ENCODE assay signal across 2 cellular contexts in the genomic region with DNA sequence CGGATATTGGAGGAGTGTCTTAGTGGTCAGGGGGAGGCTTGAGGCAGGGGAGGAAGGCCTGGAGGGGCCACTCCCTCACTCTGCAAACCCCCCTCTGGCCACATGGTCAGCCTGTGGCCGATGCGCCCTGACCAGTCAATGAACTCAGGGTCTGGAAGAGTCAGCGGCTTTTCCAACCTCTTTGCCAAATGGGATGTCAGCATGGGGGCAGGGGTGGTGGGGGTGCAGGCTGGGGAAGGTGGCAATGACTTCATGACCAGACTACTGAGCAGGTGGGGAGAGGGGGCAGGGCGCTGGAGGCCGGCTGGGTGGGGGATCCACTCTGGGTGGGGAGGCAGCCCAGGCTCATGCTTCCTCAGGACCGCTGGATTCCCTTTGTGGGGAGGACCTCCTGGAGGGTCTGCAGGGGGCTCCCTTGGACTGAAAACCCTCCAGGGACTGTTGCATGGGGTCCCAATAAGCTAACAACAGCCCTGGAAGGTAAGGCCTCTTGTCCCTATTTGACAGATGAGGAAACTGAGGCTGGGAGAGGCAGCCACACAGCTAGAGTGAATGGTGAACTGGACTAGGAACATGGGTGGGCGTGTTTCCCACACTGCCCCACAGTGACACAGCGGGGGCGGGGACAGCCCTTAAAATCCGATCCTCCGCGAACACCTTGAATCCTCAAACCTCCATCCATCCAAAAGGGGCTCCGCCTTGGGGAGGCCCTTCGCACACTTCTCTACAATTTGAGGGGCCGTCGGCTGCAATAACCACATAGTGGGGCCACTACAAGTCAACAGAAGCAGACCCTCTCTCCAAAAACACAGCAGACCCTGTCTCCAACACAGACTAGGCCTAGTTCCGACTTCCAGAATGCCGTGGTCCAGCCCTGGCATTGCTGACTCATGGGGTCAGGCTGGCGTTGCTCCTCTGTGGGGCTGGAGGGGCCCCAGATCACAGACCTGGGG.
TF ChIP-seq lines count a peak whose summit lies in the region.

No MANE protein-coding gene starts in this region.

TF ChIP-seq in HepG2, 621 proteins besides CTCF, POLR2A, EP300 and RAD21:
- TF ChIP-seq, protein P1, sequence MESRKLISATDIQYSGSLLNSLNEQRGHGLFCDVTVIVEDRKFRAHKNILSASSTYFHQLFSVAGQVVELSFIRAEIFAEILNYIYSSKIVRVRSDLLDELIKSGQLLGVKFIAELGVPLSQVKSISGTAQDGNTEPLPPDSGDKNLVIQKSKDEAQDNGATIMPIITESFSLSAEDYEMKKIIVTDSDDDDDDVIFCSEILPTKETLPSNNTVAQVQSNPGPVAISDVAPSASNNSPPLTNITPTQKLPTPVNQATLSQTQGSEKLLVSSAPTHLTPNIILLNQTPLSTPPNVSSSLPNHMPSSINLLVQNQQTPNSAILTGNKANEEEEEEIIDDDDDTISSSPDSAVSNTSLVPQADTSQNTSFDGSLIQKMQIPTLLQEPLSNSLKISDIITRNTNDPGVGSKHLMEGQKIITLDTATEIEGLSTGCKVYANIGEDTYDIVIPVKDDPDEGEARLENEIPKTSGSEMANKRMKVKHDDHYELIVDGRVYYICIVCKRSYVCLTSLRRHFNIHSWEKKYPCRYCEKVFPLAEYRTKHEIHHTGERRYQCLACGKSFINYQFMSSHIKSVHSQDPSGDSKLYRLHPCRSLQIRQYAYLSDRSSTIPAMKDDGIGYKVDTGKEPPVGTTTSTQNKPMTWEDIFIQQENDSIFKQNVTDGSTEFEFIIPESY (CRISPR knock-in tag; IDR thresholded peaks at IDR 0.05) = peak; percentile 74
- TF ChIP-seq ZNF629 (CRISPR knock-in tag; conservative IDR thresholded peaks at IDR 0.05) (0 out of 2 replicates have a peak, but pooled peaks have one; percentile 14), TBP (CRISPR knock-in tag; IDR thresholded peaks at IDR 0.05) (no peak), HMG20B (CRISPR knock-in tag; conservative IDR thresholded peaks at IDR 0.05) (no peak), ZBTB38 (CRISPR knock-in tag; IDR thresholded peaks at IDR 0.05) (0 out of 2 replicates have a peak, but pooled peaks have one; percentile 22), ZSCAN25 (CRISPR knock-in tag; IDR thresholded peaks at IDR 0.05) (0 out of 2 replicates have a peak, but pooled peaks have one; percentile 15), MYC (CRISPR knock-in tag; IDR thresholded peaks at IDR 0.05; ENCODE audit: borderline replicate concordance) (peak; percentile 32; the same call in 1 of the 2 replicates), RARA (CRISPR knock-in tag; IDR thresholded peaks at IDR 0.05) (peak; percentile 49; the same call in 1 of the 2 replicates), ZNF501 (CRISPR knock-in tag; IDR thresholded peaks at IDR 0.05) (no peak), MTF2 (CRISPR knock-in tag; IDR thresholded peaks at IDR 0.05; ENCODE audit: borderline replicate concordance) (no peak)
- TF ChIP-seq, protein P2, sequence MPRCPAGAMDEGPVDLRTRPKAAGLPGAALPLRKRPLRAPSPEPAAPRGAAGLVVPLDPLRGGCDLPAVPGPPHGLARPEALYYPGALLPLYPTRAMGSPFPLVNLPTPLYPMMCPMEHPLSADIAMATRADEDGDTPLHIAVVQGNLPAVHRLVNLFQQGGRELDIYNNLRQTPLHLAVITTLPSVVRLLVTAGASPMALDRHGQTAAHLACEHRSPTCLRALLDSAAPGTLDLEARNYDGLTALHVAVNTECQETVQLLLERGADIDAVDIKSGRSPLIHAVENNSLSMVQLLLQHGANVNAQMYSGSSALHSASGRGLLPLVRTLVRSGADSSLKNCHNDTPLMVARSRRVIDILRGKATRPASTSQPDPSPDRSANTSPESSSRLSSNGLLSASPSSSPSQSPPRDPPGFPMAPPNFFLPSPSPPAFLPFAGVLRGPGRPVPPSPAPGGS (CRISPR knock-in tag; IDR thresholded peaks at IDR 0.05) = no peak

TF ChIP-seq in WTC11, 78 proteins besides CTCF, POLR2A, EP300 and RAD21 (continued from another document):
- TF ChIP-seq, protein P3, sequence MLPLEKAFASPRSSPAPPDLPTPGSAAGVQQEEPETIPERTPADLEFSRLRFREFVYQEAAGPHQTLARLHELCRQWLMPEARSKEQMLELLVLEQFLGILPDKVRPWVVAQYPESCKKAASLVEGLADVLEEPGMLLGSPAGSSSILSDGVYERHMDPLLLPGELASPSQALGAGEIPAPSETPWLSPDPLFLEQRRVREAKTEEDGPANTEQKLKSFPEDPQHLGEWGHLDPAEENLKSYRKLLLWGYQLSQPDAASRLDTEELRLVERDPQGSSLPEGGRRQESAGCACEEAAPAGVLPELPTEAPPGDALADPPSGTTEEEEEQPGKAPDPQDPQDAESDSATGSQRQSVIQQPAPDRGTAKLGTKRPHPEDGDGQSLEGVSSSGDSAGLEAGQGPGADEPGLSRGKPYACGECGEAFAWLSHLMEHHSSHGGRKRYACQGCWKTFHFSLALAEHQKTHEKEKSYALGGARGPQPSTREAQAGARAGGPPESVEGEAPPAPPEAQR (CRISPR knock-in tag; IDR thresholded peaks at IDR 0.05) = no peak
- TF ChIP-seq, protein P4, sequence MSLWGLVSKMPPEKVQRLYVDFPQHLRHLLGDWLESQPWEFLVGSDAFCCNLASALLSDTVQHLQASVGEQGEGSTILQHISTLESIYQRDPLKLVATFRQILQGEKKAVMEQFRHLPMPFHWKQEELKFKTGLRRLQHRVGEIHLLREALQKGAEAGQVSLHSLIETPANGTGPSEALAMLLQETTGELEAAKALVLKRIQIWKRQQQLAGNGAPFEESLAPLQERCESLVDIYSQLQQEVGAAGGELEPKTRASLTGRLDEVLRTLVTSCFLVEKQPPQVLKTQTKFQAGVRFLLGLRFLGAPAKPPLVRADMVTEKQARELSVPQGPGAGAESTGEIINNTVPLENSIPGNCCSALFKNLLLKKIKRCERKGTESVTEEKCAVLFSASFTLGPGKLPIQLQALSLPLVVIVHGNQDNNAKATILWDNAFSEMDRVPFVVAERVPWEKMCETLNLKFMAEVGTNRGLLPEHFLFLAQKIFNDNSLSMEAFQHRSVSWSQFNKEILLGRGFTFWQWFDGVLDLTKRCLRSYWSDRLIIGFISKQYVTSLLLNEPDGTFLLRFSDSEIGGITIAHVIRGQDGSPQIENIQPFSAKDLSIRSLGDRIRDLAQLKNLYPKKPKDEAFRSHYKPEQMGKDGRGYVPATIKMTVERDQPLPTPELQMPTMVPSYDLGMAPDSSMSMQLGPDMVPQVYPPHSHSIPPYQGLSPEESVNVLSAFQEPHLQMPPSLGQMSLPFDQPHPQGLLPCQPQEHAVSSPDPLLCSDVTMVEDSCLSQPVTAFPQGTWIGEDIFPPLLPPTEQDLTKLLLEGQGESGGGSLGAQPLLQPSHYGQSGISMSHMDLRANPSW (CRISPR knock-in tag; conservative IDR thresholded peaks at IDR 0.05; ENCODE audit: low read depth) = no peak
- TF ChIP-seq ETV6 (CRISPR knock-in tag; IDR thresholded peaks at IDR 0.05) (no peak), CREB1 (CRISPR knock-in tag; IDR thresholded peaks at IDR 0.05) (no peak), CBFB (CRISPR knock-in tag; IDR thresholded peaks at IDR 0.05; ENCODE audit: low read depth) (no peak), FOXK1 (CRISPR knock-in tag; IDR thresholded peaks at IDR 0.05) (no peak), SP1 (CRISPR knock-in tag; conservative IDR thresholded peaks at IDR 0.05) (no peak)
- TF ChIP-seq, protein P5, sequence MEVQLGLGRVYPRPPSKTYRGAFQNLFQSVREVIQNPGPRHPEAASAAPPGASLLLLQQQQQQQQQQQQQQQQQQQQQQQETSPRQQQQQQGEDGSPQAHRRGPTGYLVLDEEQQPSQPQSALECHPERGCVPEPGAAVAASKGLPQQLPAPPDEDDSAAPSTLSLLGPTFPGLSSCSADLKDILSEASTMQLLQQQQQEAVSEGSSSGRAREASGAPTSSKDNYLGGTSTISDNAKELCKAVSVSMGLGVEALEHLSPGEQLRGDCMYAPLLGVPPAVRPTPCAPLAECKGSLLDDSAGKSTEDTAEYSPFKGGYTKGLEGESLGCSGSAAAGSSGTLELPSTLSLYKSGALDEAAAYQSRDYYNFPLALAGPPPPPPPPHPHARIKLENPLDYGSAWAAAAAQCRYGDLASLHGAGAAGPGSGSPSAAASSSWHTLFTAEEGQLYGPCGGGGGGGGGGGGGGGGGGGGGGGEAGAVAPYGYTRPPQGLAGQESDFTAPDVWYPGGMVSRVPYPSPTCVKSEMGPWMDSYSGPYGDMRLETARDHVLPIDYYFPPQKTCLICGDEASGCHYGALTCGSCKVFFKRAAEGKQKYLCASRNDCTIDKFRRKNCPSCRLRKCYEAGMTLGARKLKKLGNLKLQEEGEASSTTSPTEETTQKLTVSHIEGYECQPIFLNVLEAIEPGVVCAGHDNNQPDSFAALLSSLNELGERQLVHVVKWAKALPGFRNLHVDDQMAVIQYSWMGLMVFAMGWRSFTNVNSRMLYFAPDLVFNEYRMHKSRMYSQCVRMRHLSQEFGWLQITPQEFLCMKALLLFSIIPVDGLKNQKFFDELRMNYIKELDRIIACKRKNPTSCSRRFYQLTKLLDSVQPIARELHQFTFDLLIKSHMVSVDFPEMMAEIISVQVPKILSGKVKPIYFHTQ (CRISPR knock-in tag; IDR thresholded peaks at IDR 0.05) = no peak
- TF ChIP-seq, protein P6, sequence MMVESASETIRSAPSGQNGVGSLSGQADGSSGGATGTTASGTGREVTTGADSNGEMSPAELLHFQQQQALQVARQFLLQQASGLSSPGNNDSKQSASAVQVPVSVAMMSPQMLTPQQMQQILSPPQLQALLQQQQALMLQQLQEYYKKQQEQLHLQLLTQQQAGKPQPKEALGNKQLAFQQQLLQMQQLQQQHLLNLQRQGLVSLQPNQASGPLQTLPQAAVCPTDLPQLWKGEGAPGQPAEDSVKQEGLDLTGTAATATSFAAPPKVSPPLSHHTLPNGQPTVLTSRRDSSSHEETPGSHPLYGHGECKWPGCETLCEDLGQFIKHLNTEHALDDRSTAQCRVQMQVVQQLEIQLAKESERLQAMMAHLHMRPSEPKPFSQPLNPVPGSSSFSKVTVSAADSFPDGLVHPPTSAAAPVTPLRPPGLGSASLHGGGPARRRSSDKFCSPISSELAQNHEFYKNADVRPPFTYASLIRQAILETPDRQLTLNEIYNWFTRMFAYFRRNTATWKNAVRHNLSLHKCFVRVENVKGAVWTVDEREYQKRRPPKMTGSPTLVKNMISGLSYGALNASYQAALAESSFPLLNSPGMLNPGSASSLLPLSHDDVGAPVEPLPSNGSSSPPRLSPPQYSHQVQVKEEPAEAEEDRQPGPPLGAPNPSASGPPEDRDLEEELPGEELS (CRISPR knock-in tag; IDR thresholded peaks at IDR 0.05) = no peak
- TF ChIP-seq, protein P7, sequence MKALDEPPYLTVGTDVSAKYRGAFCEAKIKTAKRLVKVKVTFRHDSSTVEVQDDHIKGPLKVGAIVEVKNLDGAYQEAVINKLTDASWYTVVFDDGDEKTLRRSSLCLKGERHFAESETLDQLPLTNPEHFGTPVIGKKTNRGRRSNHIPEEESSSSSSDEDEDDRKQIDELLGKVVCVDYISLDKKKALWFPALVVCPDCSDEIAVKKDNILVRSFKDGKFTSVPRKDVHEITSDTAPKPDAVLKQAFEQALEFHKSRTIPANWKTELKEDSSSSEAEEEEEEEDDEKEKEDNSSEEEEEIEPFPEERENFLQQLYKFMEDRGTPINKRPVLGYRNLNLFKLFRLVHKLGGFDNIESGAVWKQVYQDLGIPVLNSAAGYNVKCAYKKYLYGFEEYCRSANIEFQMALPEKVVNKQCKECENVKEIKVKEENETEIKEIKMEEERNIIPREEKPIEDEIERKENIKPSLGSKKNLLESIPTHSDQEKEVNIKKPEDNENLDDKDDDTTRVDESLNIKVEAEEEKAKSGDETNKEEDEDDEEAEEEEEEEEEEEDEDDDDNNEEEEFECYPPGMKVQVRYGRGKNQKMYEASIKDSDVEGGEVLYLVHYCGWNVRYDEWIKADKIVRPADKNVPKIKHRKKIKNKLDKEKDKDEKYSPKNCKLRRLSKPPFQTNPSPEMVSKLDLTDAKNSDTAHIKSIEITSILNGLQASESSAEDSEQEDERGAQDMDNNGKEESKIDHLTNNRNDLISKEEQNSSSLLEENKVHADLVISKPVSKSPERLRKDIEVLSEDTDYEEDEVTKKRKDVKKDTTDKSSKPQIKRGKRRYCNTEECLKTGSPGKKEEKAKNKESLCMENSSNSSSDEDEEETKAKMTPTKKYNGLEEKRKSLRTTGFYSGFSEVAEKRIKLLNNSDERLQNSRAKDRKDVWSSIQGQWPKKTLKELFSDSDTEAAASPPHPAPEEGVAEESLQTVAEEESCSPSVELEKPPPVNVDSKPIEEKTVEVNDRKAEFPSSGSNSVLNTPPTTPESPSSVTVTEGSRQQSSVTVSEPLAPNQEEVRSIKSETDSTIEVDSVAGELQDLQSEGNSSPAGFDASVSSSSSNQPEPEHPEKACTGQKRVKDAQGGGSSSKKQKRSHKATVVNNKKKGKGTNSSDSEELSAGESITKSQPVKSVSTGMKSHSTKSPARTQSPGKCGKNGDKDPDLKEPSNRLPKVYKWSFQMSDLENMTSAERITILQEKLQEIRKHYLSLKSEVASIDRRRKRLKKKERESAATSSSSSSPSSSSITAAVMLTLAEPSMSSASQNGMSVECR (CRISPR knock-in tag; IDR thresholded peaks at IDR 0.05; ENCODE audit: borderline replicate concordance) = no peak
- TF ChIP-seq, protein P8, sequence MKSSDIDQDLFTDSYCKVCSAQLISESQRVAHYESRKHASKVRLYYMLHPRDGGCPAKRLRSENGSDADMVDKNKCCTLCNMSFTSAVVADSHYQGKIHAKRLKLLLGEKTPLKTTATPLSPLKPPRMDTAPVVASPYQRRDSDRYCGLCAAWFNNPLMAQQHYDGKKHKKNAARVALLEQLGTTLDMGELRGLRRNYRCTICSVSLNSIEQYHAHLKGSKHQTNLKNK (CRISPR knock-in tag; IDR thresholded peaks at IDR 0.05) = no peak
- TF ChIP-seq, protein P9, sequence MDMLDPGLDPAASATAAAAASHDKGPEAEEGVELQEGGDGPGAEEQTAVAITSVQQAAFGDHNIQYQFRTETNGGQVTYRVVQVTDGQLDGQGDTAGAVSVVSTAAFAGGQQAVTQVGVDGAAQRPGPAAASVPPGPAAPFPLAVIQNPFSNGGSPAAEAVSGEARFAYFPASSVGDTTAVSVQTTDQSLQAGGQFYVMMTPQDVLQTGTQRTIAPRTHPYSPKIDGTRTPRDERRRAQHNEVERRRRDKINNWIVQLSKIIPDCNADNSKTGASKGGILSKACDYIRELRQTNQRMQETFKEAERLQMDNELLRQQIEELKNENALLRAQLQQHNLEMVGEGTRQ (CRISPR knock-in tag; IDR thresholded peaks at IDR 0.05) = no peak
- TF ChIP-seq, protein P10, sequence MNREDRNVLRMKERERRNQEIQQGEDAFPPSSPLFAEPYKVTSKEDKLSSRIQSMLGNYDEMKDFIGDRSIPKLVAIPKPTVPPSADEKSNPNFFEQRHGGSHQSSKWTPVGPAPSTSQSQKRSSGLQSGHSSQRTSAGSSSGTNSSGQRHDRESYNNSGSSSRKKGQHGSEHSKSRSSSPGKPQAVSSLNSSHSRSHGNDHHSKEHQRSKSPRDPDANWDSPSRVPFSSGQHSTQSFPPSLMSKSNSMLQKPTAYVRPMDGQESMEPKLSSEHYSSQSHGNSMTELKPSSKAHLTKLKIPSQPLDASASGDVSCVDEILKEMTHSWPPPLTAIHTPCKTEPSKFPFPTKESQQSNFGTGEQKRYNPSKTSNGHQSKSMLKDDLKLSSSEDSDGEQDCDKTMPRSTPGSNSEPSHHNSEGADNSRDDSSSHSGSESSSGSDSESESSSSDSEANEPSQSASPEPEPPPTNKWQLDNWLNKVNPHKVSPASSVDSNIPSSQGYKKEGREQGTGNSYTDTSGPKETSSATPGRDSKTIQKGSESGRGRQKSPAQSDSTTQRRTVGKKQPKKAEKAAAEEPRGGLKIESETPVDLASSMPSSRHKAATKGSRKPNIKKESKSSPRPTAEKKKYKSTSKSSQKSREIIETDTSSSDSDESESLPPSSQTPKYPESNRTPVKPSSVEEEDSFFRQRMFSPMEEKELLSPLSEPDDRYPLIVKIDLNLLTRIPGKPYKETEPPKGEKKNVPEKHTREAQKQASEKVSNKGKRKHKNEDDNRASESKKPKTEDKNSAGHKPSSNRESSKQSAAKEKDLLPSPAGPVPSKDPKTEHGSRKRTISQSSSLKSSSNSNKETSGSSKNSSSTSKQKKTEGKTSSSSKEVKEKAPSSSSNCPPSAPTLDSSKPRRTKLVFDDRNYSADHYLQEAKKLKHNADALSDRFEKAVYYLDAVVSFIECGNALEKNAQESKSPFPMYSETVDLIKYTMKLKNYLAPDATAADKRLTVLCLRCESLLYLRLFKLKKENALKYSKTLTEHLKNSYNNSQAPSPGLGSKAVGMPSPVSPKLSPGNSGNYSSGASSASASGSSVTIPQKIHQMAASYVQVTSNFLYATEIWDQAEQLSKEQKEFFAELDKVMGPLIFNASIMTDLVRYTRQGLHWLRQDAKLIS (CRISPR knock-in tag; IDR thresholded peaks at IDR 0.05; ENCODE audit: borderline replicate concordance) = no peak
